Comparison of ENCODE assay signal across 11 cellular contexts in genomic region chr4:95510877-95511276, GRCh38. TPM values are rescaled to one million over a fixed set of nuclear protein-coding genes. Genes with fewer than 3 reads are reported as not detected.
"Had no signal": no experiment of that assay in that cellular context is flagged by ENCODE, and none has a peak within 500 bp of the region (broad histone marks: within the 10 kb centered on the region; RNA-seq: fewer than 3 reads in every experiment).

No MANE protein-coding gene starts in this region.

- H3K27ac ChIP-seq: skin epidermis, upper lobe of left lung had no signal

- H3K27me3 ChIP-seq: upper lobe of left lung had no signal

- H3K4me1 Mint-ChIP-seq: activated CD4-positive, alpha-beta T cell treated with anti-CD3 and anti-CD28 coated beads, Interleukin-2, amount 10 ng/mL, durations not matched to agents 7 days and 5 days had no signal

- ATAC-seq: esophagus mucosa; right cardiac atrium; stimulated activated naive CD8-positive, alpha-beta T cell treated with anti-CD3 and anti-CD28 coated beads, Interleukin-15, Interleukin-2, amounts not matched to agents 100 U/mL and 50 U/mL, for 24 hours had no signal

- H3K36me3 ChIP-seq: upper lobe of left lung had no signal

- H3K9me3 Mint-ChIP-seq: activated CD4-positive, alpha-beta T cell treated with anti-CD3 and anti-CD28 coated beads, Interleukin-2, amount 10 ng/mL, durations not matched to agents 7 days and 5 days had no signal

- H3K4me1 ChIP-seq: upper lobe of left lung had no signal

- H3K27me3 Mint-ChIP-seq: activated CD4-positive, alpha-beta T cell treated with anti-CD3 and anti-CD28 coated beads, Interleukin-2, amount 10 ng/mL, durations not matched to agents 7 days and 5 days; progenitor cell of endocrine pancreas had no signal

- H3K4me3 ChIP-seq: skin epidermis, upper lobe of left lung had no signal

- H3K27ac Mint-ChIP-seq: activated CD4-positive, alpha-beta T cell treated with anti-CD3 and anti-CD28 coated beads, Interleukin-2, amount 10 ng/mL, durations not matched to agents 7 days and 5 days; progenitor cell of endocrine pancreas had no signal

- DNase-seq: activated CD4-positive, alpha-beta T cell treated with anti-CD3 and anti-CD28 coated beads, Interleukin-2, amount 10 ng/mL, durations not matched to agents 7 days and 5 days; activated CD8-positive, alpha-beta memory T cell treated with anti-CD3 and anti-CD28 coated beads for 24 hours; activated naive CD4-positive, alpha-beta T cell; aorta; mesendoderm; right cardiac atrium; stimulated activated naive CD8-positive, alpha-beta T cell treated with anti-CD3 and anti-CD28 coated beads, Interleukin-15, Interleukin-2, amounts not matched to agents 100 U/mL and 50 U/mL, for 24 hours; upper lobe of left lung had no signal

- H3K9me3 ChIP-seq: upper lobe of left lung had no signal

- H3K4me3 Mint-ChIP-seq: activated CD4-positive, alpha-beta T cell treated with anti-CD3 and anti-CD28 coated beads, Interleukin-2, amount 10 ng/mL, durations not matched to agents 7 days and 5 days had no signal

RNA-seq across cellular contexts. Expression of gene UNC5C, which starts 37.9 kb away (rescaled TPM):
- total RNA-seq: activated CD4-positive, alpha-beta T cell treated with anti-CD3 and anti-CD28 coated beads, Interleukin-2, amount 10 ng/mL, durations not matched to agents 7 days and 5 days had no signal
